Comparison of ENCODE assay signal across 1 cellular context in the genomic region with DNA sequence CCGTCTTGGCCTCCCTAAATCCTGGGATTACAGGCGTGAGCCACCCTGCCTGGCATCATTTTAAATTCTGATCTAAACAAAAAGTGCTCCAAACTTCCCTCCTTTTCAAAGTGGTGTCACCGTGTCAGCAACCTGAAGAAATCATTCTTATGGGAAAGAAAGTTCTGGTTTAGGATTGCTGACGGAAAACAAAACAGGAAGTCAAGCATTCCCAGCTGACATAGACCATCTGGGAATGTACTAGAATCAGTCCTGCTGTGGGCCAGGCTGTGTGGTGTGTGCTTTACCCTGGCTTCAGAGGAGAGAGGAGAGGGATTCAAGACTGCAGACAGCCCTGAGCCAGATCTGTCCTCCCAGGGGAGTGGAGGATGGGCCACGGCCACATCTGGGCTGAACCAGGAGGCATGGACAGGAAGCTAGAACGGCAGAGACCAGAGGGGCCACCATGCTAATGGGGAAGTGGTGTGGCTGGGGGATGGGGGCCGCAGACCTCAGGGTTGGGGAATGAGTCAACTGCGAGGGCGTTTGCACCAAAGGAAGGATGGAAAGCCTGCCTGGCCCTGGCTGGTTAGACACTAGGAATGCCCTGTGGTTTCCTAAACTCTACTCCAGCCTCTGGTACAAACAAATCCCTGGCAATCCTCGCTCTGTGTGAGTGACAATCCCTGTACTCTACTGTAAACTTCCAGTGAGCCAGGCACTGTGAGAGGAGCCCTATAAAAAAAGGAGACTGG.
TF ChIP-seq lines count a peak whose summit lies in the region.

No MANE protein-coding gene starts in this region.

TF ChIP-seq in GM12878, 131 proteins besides CTCF, POLR2A, EP300 and RAD21 (continued from another document):
- TF ChIP-seq, protein P1, sequence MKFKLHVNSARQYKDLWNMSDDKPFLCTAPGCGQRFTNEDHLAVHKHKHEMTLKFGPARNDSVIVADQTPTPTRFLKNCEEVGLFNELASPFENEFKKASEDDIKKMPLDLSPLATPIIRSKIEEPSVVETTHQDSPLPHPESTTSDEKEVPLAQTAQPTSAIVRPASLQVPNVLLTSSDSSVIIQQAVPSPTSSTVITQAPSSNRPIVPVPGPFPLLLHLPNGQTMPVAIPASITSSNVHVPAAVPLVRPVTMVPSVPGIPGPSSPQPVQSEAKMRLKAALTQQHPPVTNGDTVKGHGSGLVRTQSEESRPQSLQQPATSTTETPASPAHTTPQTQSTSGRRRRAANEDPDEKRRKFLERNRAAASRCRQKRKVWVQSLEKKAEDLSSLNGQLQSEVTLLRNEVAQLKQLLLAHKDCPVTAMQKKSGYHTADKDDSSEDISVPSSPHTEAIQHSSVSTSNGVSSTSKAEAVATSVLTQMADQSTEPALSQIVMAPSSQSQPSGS (IDR thresholded peaks at IDR 0.05; ENCODE audit: low read length): peak; percentile 95; the same call in 1 of the 2 replicates
- TF ChIP-seq POU2F2 (IDR thresholded peaks at IDR 0.05; ENCODE audit: borderline replicate concordance, low read depth, low read length) (peak; percentile 99), GABPA (IDR thresholded peaks at IDR 0.05; ENCODE audit: low read depth) (peak; percentile 31; the same call in 1 of the 2 replicates), CREB1 (IDR thresholded peaks at IDR 0.05; ENCODE audit: low read depth) (peak; percentile 85), FOS (IDR thresholded peaks at IDR 0.05; ENCODE audit: borderline replicate concordance, extremely low read depth, insufficient read length) (no peak), SIX5 (IDR thresholded peaks at IDR 0.05; ENCODE audit: low read depth, low read length, severe bottlenecking) (no peak), SPI1 (IDR thresholded peaks at IDR 0.05; ENCODE audit: borderline replicate concordance, insufficient read depth, low read depth, low read length) (peak; percentile 99), STAT3 (IDR thresholded peaks at IDR 0.05; ENCODE audit: low read depth, low read length) (peak; percentile 87; the same call in 1 of the 2 replicates), POLR2AphosphoS5 (IDR thresholded peaks at IDR 0.05; ENCODE audit: low read length) (peak; percentile 66), SREBF1 (IDR thresholded peaks at IDR 0.05; ENCODE audit: low read length) (no peak), ESRRA (IDR thresholded peaks at IDR 0.05; ENCODE audit: low read length) (no peak), RB1 (IDR thresholded peaks at IDR 0.05; ENCODE audit: borderline replicate concordance) (peak; percentile 61; the same call in 1 of the 2 replicates), EZH2 (IDR thresholded peaks at IDR 0.05; ENCODE audit: borderline replicate concordance, control insufficient read depth, low read depth, low read length) (peak; percentile 79; the same call in 1 of the 2 replicates), MYC (IDR thresholded peaks at IDR 0.05; ENCODE audit: insufficient read depth, insufficient read length, insufficient replicate concordance, low read length, severe bottlenecking) (no peak), BACH1 (IDR thresholded peaks at IDR 0.05; ENCODE audit: borderline replicate concordance) (peak; percentile 94; the same call in 1 of the 2 replicates), TBL1XR1 (IDR thresholded peaks at IDR 0.05; ENCODE audit: low read depth, low read length) (peak; percentile 97), YY1 (IDR thresholded peaks at IDR 0.05; ENCODE audit: low read depth, low read length) (peak; percentile 91), CHD2 (IDR thresholded peaks at IDR 0.05; ENCODE audit: borderline replicate concordance, low read depth, low read length) (peak; percentile 96), TAF1 (IDR thresholded peaks at IDR 0.05; ENCODE audit: borderline replicate concordance, low read depth, low read length) (peak; percentile 65; the same call in 1 of the 2 replicates), CBX5 (IDR thresholded peaks at IDR 0.05; ENCODE audit: low read depth) (peak; percentile 81; the same call in 1 of the 2 replicates), CHD4 (IDR thresholded peaks at IDR 0.05) (0 out of 2 replicates have a peak, but pooled peaks have one; percentile 82), MTA3 (IDR thresholded peaks at IDR 0.05; ENCODE audit: borderline replicate concordance, low read length) (peak; percentile 97; the same call in 1 of the 2 replicates)
- TF ChIP-seq, protein P2, sequence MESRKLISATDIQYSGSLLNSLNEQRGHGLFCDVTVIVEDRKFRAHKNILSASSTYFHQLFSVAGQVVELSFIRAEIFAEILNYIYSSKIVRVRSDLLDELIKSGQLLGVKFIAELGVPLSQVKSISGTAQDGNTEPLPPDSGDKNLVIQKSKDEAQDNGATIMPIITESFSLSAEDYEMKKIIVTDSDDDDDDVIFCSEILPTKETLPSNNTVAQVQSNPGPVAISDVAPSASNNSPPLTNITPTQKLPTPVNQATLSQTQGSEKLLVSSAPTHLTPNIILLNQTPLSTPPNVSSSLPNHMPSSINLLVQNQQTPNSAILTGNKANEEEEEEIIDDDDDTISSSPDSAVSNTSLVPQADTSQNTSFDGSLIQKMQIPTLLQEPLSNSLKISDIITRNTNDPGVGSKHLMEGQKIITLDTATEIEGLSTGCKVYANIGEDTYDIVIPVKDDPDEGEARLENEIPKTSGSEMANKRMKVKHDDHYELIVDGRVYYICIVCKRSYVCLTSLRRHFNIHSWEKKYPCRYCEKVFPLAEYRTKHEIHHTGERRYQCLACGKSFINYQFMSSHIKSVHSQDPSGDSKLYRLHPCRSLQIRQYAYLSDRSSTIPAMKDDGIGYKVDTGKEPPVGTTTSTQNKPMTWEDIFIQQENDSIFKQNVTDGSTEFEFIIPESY (IDR thresholded peaks at IDR 0.05): no peak
- TF ChIP-seq, protein P3, sequence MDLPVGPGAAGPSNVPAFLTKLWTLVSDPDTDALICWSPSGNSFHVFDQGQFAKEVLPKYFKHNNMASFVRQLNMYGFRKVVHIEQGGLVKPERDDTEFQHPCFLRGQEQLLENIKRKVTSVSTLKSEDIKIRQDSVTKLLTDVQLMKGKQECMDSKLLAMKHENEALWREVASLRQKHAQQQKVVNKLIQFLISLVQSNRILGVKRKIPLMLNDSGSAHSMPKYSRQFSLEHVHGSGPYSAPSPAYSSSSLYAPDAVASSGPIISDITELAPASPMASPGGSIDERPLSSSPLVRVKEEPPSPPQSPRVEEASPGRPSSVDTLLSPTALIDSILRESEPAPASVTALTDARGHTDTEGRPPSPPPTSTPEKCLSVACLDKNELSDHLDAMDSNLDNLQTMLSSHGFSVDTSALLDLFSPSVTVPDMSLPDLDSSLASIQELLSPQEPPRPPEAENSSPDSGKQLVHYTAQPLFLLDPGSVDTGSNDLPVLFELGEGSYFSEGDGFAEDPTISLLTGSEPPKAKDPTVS (IDR thresholded peaks at IDR 0.05; ENCODE audit: low read depth, low read length): peak; percentile 33; the same call in 1 of the 2 replicates
- TF ChIP-seq, protein P4, sequence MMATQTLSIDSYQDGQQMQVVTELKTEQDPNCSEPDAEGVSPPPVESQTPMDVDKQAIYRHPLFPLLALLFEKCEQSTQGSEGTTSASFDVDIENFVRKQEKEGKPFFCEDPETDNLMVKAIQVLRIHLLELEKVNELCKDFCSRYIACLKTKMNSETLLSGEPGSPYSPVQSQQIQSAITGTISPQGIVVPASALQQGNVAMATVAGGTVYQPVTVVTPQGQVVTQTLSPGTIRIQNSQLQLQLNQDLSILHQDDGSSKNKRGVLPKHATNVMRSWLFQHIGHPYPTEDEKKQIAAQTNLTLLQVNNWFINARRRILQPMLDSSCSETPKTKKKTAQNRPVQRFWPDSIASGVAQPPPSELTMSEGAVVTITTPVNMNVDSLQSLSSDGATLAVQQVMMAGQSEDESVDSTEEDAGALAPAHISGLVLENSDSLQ (IDR thresholded peaks at IDR 0.05): no peak; the same call in 1 of the 2 replicates
- TF ChIP-seq, protein P5, sequence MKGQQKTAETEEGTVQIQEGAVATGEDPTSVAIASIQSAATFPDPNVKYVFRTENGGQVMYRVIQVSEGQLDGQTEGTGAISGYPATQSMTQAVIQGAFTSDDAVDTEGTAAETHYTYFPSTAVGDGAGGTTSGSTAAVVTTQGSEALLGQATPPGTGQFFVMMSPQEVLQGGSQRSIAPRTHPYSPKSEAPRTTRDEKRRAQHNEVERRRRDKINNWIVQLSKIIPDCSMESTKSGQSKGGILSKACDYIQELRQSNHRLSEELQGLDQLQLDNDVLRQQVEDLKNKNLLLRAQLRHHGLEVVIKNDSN (IDR thresholded peaks at IDR 0.05; ENCODE audit: borderline replicate concordance, extremely low read length, insufficient read depth, low read depth, low read length): no peak
- TF ChIP-seq, protein P6, sequence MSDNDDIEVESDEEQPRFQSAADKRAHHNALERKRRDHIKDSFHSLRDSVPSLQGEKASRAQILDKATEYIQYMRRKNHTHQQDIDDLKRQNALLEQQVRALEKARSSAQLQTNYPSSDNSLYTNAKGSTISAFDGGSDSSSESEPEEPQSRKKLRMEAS (IDR thresholded peaks at IDR 0.05; ENCODE audit: low read depth, low read length): peak; percentile 72; the same call in 1 of the 2 replicates
